19 cellular contexts compared by ENCODE assay signal in the genomic region with DNA sequence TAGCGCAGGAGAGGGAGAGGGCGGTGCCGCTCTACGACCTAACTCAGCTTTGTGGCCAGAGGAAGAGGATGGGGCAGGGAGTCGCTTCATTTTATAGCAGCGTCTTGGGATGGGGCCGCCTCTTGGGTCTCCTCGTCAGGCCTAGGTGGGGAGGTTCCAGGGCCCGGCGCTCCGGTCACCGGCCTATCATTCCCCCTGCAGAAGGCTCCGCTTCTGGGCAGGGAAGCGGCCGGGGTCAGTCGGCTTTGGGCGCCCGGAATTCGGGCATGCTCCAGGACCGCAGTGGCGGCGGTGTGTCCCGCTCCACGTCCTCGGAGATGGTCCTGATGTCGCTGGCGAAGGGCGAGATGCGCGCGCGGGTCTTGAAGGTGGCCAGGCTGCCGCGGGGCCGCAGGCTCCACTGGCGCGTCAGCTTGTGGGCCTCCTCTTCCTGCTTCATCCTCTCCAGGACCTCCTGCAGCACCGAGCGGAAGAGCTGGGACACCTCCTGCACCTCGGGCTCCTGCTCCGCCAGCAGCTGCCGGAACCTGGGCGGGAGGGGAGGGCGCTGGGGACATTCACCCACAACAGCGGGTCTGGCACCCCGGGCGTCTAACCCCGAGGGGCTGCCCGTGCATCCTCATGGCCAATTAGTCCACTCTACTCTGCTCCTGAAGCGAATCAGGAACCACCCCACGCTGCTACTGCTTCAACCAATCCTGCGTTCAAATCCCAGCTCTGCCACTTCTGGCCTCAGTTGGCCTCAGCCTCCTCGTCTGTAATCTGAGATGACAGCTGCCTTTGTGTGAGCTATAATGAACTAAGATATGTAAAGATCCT. TPM values are rescaled to one million over a fixed set of nuclear protein-coding genes. Genes with fewer than 3 reads are reported as not detected.
DNase-seq lines count a peak whose midpoint lies in the region; ATAC-seq and TF ChIP-seq lines count a peak whose summit lies in the region.
"Had no signal": no experiment of that assay in that cellular context is flagged by ENCODE, and none has a peak within 500 bp of the region (broad histone marks: within the 10 kb centered on the region; RNA-seq: fewer than 3 reads in every experiment).

No MANE protein-coding gene starts in this region.

- TF ChIP-seq EP300 in esophagus muscularis mucosa (IDR thresholded peaks at IDR 0.05) (no peak), gastroesophageal sphincter (IDR thresholded peaks at IDR 0.05) (no peak)

- no peak overlapping the region for H2BK120ac ChIP-seq in neuronal stem cell (ENCODE audit: low read depth, low read length)

- no peaks in the 10 kb centered on the region for H4K20me1 ChIP-seq in Karpas-422 (ENCODE audit: insufficient read depth, low read depth, low read length)

- intact Hi-C loops in esophagus muscularis mucosa (cut with DNase I) = loop anchor here (10.0 kb wide), 1 partner anchor 94 kb away; no protein-coding TSS in a partner anchor
- intact Hi-C loops in activated CD4-positive, alpha-beta T cell treated with anti-CD3 and anti-CD28 coated beads for 36 hours (cut with DNase I, micrococcal nuclease) = no loop called here

- ATAC-seq in WTC11 (peak; percentile 30), omental fat pad (ENCODE audit: low FRiP score) (no peak), gastroesophageal sphincter (no peak)
- ATAC-seq in activated CD4-positive, alpha-beta T cell treated with anti-CD3 and anti-CD28 coated beads for 36 hours = no peak
- ATAC-seq: K562 had no signal

- H3K36me3 Mint-ChIP-seq in WTC11 = no peaks in the 10 kb centered on the region
- no peaks in the 10 kb centered on the region for H3K36me3 Mint-ChIP-seq in activated CD4-positive, alpha-beta T cell treated with anti-CD3 and anti-CD28 coated beads for 36 hours (ENCODE audit: low read depth)

- no peak overlapping the region for H4K91ac ChIP-seq in neuronal stem cell (ENCODE audit: low read depth, low read length, poor library complexity)

- H3K79me2 ChIP-seq in Karpas-422 (ENCODE audit: low read length) = no peaks in the 10 kb centered on the region

- H3K4me1 ChIP-seq in esophagus muscularis mucosa = peaks cover 0 to 13% (median 10%) of the 10 kb centered on the region in 4 donors
- H3K4me1 ChIP-seq in neuronal stem cell (ENCODE audit: control insufficient read depth in 2 of 2, insufficient read depth in 1 of 2, low read depth in 1 of 2, low read length in 2 of 2) = peaks cover 2 to 10% of the 10 kb centered on the region in 2 donors
- H3K4me1 ChIP-seq in Karpas-422 (ENCODE audit: low read length) = no peaks in the 10 kb centered on the region
- peaks cover 0 to 14% (median 4%) of the 10 kb centered on the region in 3 donors for H3K4me1 ChIP-seq in gastroesophageal sphincter

- H3K27me3 Mint-ChIP-seq in WTC11 (ENCODE audit: low read depth) = peaks cover 15% of the 10 kb centered on the region
- H3K27me3 Mint-ChIP-seq in activated CD4-positive, alpha-beta T cell treated with anti-CD3 and anti-CD28 coated beads for 36 hours = peaks cover 14% of the 10 kb centered on the region

- no peak overlapping the region for H3K14ac ChIP-seq in neuronal stem cell (ENCODE audit: low read length)

- peak overlapping the region; percentile 20 for H3K4me3 Mint-ChIP-seq in WTC11
- H3K4me3 Mint-ChIP-seq in activated CD4-positive, alpha-beta T cell treated with anti-CD3 and anti-CD28 coated beads for 36 hours = no peak overlapping the region

- H3K18ac ChIP-seq in neuronal stem cell (ENCODE audit: low read length) = peak overlapping the region; percentile 68

- H3K9me3 ChIP-seq in esophagus muscularis mucosa = no peaks in the 10 kb centered on the region
- no peaks in the 10 kb centered on the region for H3K9me3 ChIP-seq in neuronal stem cell (replicated peaks in 1 of 2; ENCODE audit: control insufficient read depth in 2 of 2, insufficient read depth in 1 of 2, low read depth in 1 of 2, low read length in 2 of 2)
- H3K9me3 ChIP-seq in Karpas-422 (ENCODE audit: low read length) = no peaks in the 10 kb centered on the region
- H3K9me3 ChIP-seq in gastroesophageal sphincter = no peaks in the 10 kb centered on the region

- TF ChIP-seq POLR2A in esophagus muscularis mucosa (IDR thresholded peaks at IDR 0.05; ENCODE audit: low read depth) = no peak
- no peak for TF ChIP-seq POLR2A in gastroesophageal sphincter (IDR thresholded peaks at IDR 0.05)

- H3K79me1 ChIP-seq in neuronal stem cell (ENCODE audit: low read depth, low read length) = no peaks in the 10 kb centered on the region

- no peak overlapping the region for H3K27ac Mint-ChIP-seq in WTC11
- no peak overlapping the region for H3K27ac Mint-ChIP-seq in activated CD4-positive, alpha-beta T cell treated with anti-CD3 and anti-CD28 coated beads for 36 hours

- no peak overlapping the region for H3K27ac ChIP-seq in esophagus muscularis mucosa (replicated peaks in 1 of 4)
- H3K27ac ChIP-seq in neuronal stem cell (replicated peaks; ENCODE audit: low read length) = no peak overlapping the region
- no peak overlapping the region for H3K27ac ChIP-seq in Karpas-422 (ENCODE audit: low read length)
- H3K27ac ChIP-seq in gastroesophageal sphincter = no peak overlapping the region
- H3K27ac ChIP-seq: C4-2B had no signal

- H3K4ac ChIP-seq in neuronal stem cell (ENCODE audit: low read length) = no peak overlapping the region

- H3K36me3 ChIP-seq in esophagus muscularis mucosa = no peaks in the 10 kb centered on the region
- H3K36me3 ChIP-seq in neuronal stem cell (replicated peaks in 1 of 2; ENCODE audit: control insufficient read depth in 2 of 2, insufficient read depth in 2 of 2, low read length in 2 of 2) = no peaks in the 10 kb centered on the region
- H3K36me3 ChIP-seq in Karpas-422 (ENCODE audit: insufficient read depth, low read length) = no peaks in the 10 kb centered on the region
- H3K36me3 ChIP-seq in gastroesophageal sphincter = no peaks in the 10 kb centered on the region

- H3K4me2 ChIP-seq in neuronal stem cell (ENCODE audit: insufficient read depth, low read length, poor library complexity, severe bottlenecking) = no peak overlapping the region
- H3K4me2 ChIP-seq in Karpas-422 (ENCODE audit: low read depth, low read length, poor library complexity, severe bottlenecking) = no peak overlapping the region

- H3K4me1 Mint-ChIP-seq in WTC11 = peaks cover 15% of the 10 kb centered on the region
- no peaks in the 10 kb centered on the region for H3K4me1 Mint-ChIP-seq in activated CD4-positive, alpha-beta T cell treated with anti-CD3 and anti-CD28 coated beads for 36 hours

- 59% methylated on average over 9 of the region's 53 CpGs for WGBS in esophagus muscularis mucosa
- no CpG with 5 or more reads among the region's 53 CpGs for WGBS in neuronal stem cell (ENCODE audit: extremely low coverage in 2 of 2, insufficient read length in 2 of 2, insufficient replicate concordance in 1 of 2), 2 donors
- WGBS in gastroesophageal sphincter (ENCODE audit: low coverage in 1 of 2), 2 donors = 83 to 100% methylated on average over 2 to 7 of the region's 53 CpGs

- TF ChIP-seq CTCF in WTC11 (IDR thresholded peaks at IDR 0.05) (no peak), esophagus muscularis mucosa (IDR thresholded peaks at IDR 0.05) (no peak), omental fat pad (IDR thresholded peaks at IDR 0.05) (no peak), gastroesophageal sphincter (IDR thresholded peaks at IDR 0.05) (no peak)

- H3K4me3 ChIP-seq in esophagus muscularis mucosa (no peak overlapping the region), neuronal stem cell (ENCODE audit: low read length in 2 of 2) (no peak overlapping the region), Karpas-422 (ENCODE audit: low read length) (no peak overlapping the region), gastroesophageal sphincter (no peak overlapping the region)
- H3K4me3 ChIP-seq: K562 had no signal

- no peaks in the 10 kb centered on the region for H3K9me2 ChIP-seq in Karpas-422 (replicated peaks; ENCODE audit: insufficient read depth, low read length)

- H3K9ac ChIP-seq in neuronal stem cell (ENCODE audit: low read depth, low read length, poor library complexity) = no peak overlapping the region
- H3K9ac ChIP-seq in Karpas-422 (ENCODE audit: low read length) = no peak overlapping the region

- CTCF ChIA-PET in WTC11 (lab: Charles Lee) = interaction anchor here (0.6 to 3.2 kb wide), 8 partner anchors 9 to 184 kb away, joined by 3 to 17 read pairs (median 4); no protein-coding TSS in a partner anchor
- CTCF ChIA-PET in activated CD4-positive, alpha-beta T cell treated with anti-CD3 and anti-CD28 coated beads for 36 hours (lab: Charles Lee) = interaction anchor here (0.6 to 4.9 kb wide), 7 partner anchors 9 to 176 kb away, joined by 3 to 28 read pairs (median 5); no protein-coding TSS in a partner anchor

- peak overlapping the region; percentile 79 for H2BK5ac ChIP-seq in neuronal stem cell (ENCODE audit: low read length)

- peak overlapping the region; percentile 62 for H3K23ac ChIP-seq in neuronal stem cell (ENCODE audit: low read depth, low read length, poor library complexity)

- peak overlapping the region; percentile 73 for H2AK5ac ChIP-seq in neuronal stem cell (ENCODE audit: low read depth, low read length)

- H3K27me3 ChIP-seq in esophagus muscularis mucosa = peaks cover 0 to 26% (median 0%) of the 10 kb centered on the region in 4 donors
- H3K27me3 ChIP-seq in neuronal stem cell (ENCODE audit: control insufficient read depth in 3 of 3, insufficient read depth in 3 of 3, low read depth in 1 of 3, low read length in 3 of 3) = peaks cover 0 to 3% (median 0%) of the 10 kb centered on the region in 3 experiments
- H3K27me3 ChIP-seq in Karpas-422 (ENCODE audit: low read length) = no peaks in the 10 kb centered on the region
- H3K27me3 ChIP-seq in gastroesophageal sphincter = peaks cover 27% of the 10 kb centered on the region

- H2BK12ac ChIP-seq in neuronal stem cell (ENCODE audit: low read length) = no peak overlapping the region

- peak; percentile 15 for DNase-seq in ELF-1 (ENCODE audit: low read depth, low spot score)
- DNase-seq in WTC11 (ENCODE audit: low spot score) = peak; percentile 31
- peak; percentile 72 for DNase-seq in esophagus muscularis mucosa (ENCODE audit: extremely low spot score)
- no peak for DNase-seq in neuronal stem cell (ENCODE audit: low spot score)
- DNase-seq in Karpas-422 = no peak
- DNase-seq in omental fat pad (ENCODE audit: low spot score) = no peak
- DNase-seq in activated CD4-positive, alpha-beta T cell treated with anti-CD3 and anti-CD28 coated beads for 36 hours = no peak
- DNase-seq: GF-D8, H7, NCI-H1092, NCI-H1436 treated with DMSO at 0.1 percent for 48 hours, NCI-H1930, NCI-H226, NCI-H510A treated with DMSO at 0.1 percent for 48 hours, NCI-H748 treated with DMSO at 0.1 percent for 48 hours had no signal

- peak overlapping the region; percentile 7 for H4K8ac ChIP-seq in neuronal stem cell (ENCODE audit: low read depth, low read length)

- H3K9me3 Mint-ChIP-seq in WTC11 = no peaks in the 10 kb centered on the region
- H3K9me3 Mint-ChIP-seq in activated CD4-positive, alpha-beta T cell treated with anti-CD3 and anti-CD28 coated beads for 36 hours (ENCODE audit: low read depth) = no peaks in the 10 kb centered on the region

- POLR2A ChIA-PET in WTC11 (lab: Charles Lee) = interaction anchor here (0.9 kb wide), 1 partner anchor 33 kb away, joined by 4 read pairs; no protein-coding TSS in a partner anchor
- POLR2A ChIA-PET in activated CD4-positive, alpha-beta T cell treated with anti-CD3 and anti-CD28 coated beads for 36 hours (lab: Charles Lee) = interaction anchor here (0.6 kb wide), 1 partner anchor 156 kb away, joined by 3 read pairs; no protein-coding TSS in a partner anchor

- H2AFZ ChIP-seq in neuronal stem cell (ENCODE audit: low read length) (no peak overlapping the region), Karpas-422 (ENCODE audit: low read length) (no peak overlapping the region)

- H2BK15ac ChIP-seq in neuronal stem cell (ENCODE audit: low read length) = no peak overlapping the region

RNA-seq across cellular contexts. Expression of a gene that starts 13.0 kb away (rescaled TPM):
- 0.16 to 0.30 TPM (median 0.17 TPM) in 3 replicates for total RNA-seq in WTC11 (2021)
- under 1 TPM; 0.19 to 0.98 (median 0.75) TPM for total RNA-seq in esophagus muscularis mucosa
- polyA plus RNA-seq in neuronal stem cell (2013, experiment 1 of 2) = 4.2 TPM
- polyA plus RNA-seq in neuronal stem cell (2013, experiment 2 of 2) = 4.3 TPM
- not detected in 2 replicates for total RNA-seq in Karpas-422 (2014; rRNA removed; shearing (Covaris generic); ENCODE audit: low replicate concordance)
- total RNA-seq in omental fat pad = under 1 TPM in 2 of 4 donors, not detected in 2; 0.28 to 0.79 TPM
- total RNA-seq in activated CD4-positive, alpha-beta T cell treated with anti-CD3 and anti-CD28 coated beads for 36 hours = not detected
- total RNA-seq in gastroesophageal sphincter = under 1 TPM; 0.31 to 0.69 (median 0.53) TPM
- total RNA-seq: Daoy, H7, K562 had no signal
- polyA plus RNA-seq: K562 had no signal

Comparison
In these comparisons a context has a peak if more than half of its experiments do, and no peak if none do; other contexts are left out.
1. DNase-seq: peak in ELF-1 (single experiment), WTC11 (single experiment) and esophagus muscularis mucosa (single experiment); none in neuronal stem cell (single experiment), Karpas-422 (single experiment), omental fat pad (single experiment) and activated CD4-positive, alpha-beta T cell treated with anti-CD3 and anti-CD28 coated beads for 36 hours (single experiment).